In the genomic region with DNA sequence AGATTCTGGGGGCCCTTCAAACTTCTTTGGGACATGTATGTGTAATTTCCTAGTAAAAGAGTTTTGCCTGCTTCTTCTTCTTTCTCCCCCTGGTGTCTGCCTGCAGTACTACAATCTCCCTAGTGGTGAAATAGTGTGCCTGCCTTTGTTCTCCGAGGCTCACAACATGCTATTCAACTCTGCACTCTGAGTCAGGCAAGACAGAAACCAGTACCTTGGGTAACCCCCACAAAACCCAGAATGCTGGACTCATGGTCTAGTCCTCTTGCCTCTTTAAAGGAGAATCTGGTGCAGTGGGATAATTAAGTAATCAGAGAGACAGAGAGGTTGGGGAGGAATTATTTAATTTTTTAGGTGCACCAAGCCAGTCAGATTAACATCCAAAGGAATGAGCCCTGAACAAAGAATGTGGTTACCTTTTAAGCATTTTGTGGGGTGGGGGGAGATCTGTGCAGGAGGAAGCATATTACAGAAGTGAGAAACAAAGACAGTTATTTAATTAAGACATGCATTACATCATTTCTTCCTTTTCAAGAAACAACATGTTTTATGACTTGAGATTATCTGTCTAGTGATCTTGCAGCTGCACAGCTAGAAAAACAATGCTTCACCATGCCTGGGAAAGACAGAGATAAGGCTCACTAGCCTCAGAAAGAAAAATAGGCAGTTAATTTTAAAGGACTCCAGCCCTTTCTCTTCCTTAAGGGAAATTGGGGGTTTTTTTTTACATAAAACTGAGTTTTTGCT, we compare ENCODE assay signal across 8 cellular contexts.
DNase-seq lines count a peak whose midpoint lies in the region; ATAC-seq lines count a peak whose summit lies in the region.

No MANE protein-coding gene starts in this region.

- DNase-seq in CD1c-positive myeloid dendritic cell (ENCODE audit: extremely low spot score) = peak; percentile 76
- DNase-seq in GM19238 (ENCODE audit: insufficient read length, low spot score) = peak; percentile 23
- peak; percentile 95 for DNase-seq in OCI-M1 (lab: John Stamatoyannopoulos, UW)
- peak; percentile 77 to 80 for DNase-seq in activated T-cell treated with anti-CD3 and anti-CD28 coated beads, Interleukin-2, amount 50 U/mL, for 48 hours
- DNase-seq in foreskin melanocyte = peak; percentile 57
- peak; percentile 64 for DNase-seq in pons (ENCODE audit: low spot score)
- DNase-seq in NCI-H2227 (lab: John Stamatoyannopoulos, UW; ENCODE audit: unreplicated experiment) = no peak

- peak; percentile 85 for ATAC-seq in HG03439 (IDR thresholded peaks at IDR 0.05; ENCODE audit: unreplicated experiment)
